Comparison of ENCODE assay signal across 18 cellular contexts in the genomic region with DNA sequence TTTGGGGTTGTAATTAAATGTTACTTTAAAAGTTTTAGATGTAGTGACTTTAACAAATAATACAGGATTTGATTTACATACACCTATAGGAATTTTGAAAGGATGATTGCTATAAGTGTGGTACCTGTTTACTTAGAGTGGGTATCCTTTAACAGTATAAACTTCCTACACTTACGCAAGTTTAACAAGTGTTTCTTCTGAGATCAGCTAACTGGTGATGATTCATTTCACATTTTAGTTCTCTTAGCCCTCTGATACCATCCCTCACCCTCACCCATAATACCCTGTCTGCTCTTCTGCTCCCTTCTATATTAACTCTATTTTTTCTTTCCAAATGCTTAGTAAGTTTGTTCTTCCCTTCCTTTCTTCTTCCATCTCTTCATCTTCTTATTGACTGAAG.
"Had no signal": no experiment of that assay in that cellular context is flagged by ENCODE, and none has a peak within 500 bp of the region (broad histone marks: within the 10 kb centered on the region; RNA-seq: fewer than 3 reads in every experiment).

No MANE protein-coding gene starts in this region.

- H3K9ac ChIP-seq: SK-N-SH had no signal

- H3K4me2 ChIP-seq: SK-N-SH had no signal

- H3K9me2 ChIP-seq: SK-N-SH had no signal

- DNase-seq: IMR-90, Karpas-422, KG1, MM.1S, NCI-H1092 treated with DMSO at 0.1 percent for 48 hours, NCI-H1436, NCI-H187, NCI-H2029, NCI-H2171 treated with DMSO at 0.1 percent for 48 hours, NCI-H524, NCI-H526 treated with DMSO at 0.1 percent for 48 hours, NCI-H748 treated with DMSO at 0.1 percent for 48 hours, Right ventricle myocardium superior, SIG-M5, SK-N-SH, SW 1271 had no signal

- FAIRE-seq: HepG2 had no signal

- ATAC-seq: HepG2, Panc1 had no signal
